ENCODE assay signal across 1 cellular context in genomic region chr7:151813445-151813844, GRCh38.
TF ChIP-seq lines count a peak whose summit lies in the region.

No MANE protein-coding gene starts in this region.

TF ChIP-seq in K562, 482 proteins besides CTCF, POLR2A, EP300 and RAD21 (continued from another document):
- TF ChIP-seq PBX2 (CRISPR knock-in tag; IDR thresholded peaks at IDR 0.05; ENCODE audit: low read depth) (no peak), PBX2 (tag; conservative IDR thresholded peaks at IDR 0.05; ENCODE audit: low read depth) (0 out of 2 replicates have a peak, but pooled peaks have one; percentile 33), HMGXB4 (CRISPR knock-in tag; IDR thresholded peaks at IDR 0.05) (no peak)
TF ChIP-seq in K562: peak in this region for 2.
